In genomic region chr12:9731797-9732196, GRCh38 we compare ENCODE assay signal across 12 cellular contexts. TPM values are rescaled to one million over a fixed set of nuclear protein-coding genes. Genes with fewer than 3 reads are reported as not detected.
DNase-seq lines count a peak whose midpoint lies in the region; ATAC-seq lines count a peak whose summit lies in the region.
"Had no signal": no experiment of that assay in that cellular context is flagged by ENCODE, and none has a peak within 500 bp of the region (broad histone marks: within the 10 kb centered on the region; RNA-seq: fewer than 3 reads in every experiment).

No MANE protein-coding gene starts in this region.

- no peak for DNase-seq in activated CD4-positive, alpha-beta T cell treated with anti-CD3 and anti-CD28 coated beads for 36 hours
- DNase-seq in activated CD4-positive, alpha-beta T cell treated with anti-CD3 and anti-CD28 coated beads for 48 hours, result no peak
- DNase-seq in T-helper 2 cell treated with Interferon-gamma antibody and Interleukin-4, amounts not matched to agents 5 μg/mL and 100 μg/mL, for 36 hours (ENCODE audit: low spot score), result no peak
- DNase-seq in NCI-H510A (lab: John Stamatoyannopoulos, UW), result no peak
- DNase-seq in nucleus accumbens (lab: John Stamatoyannopoulos, UW), result no peak
- no peak for DNase-seq in GDM1 (lab: John Stamatoyannopoulos, UW)
- DNase-seq: anterior cingulate cortex, mesenchymal stem cell, NCI-H1105 had no signal

- peaks cover 2% of the 10 kb centered on the region for H3K9me3 Mint-ChIP-seq in activated CD4-positive, alpha-beta T cell treated with anti-CD3 and anti-CD28 coated beads for 36 hours (ENCODE audit: low read depth)
- no peaks in the 10 kb centered on the region for H3K9me3 Mint-ChIP-seq in T-helper 2 cell treated with Interferon-gamma antibody and Interleukin-4, amounts not matched to agents 5 μg/mL and 100 μg/mL, for 36 hours

- peaks cover 3% of the 10 kb centered on the region for H3K36me3 Mint-ChIP-seq in activated CD4-positive, alpha-beta T cell treated with anti-CD3 and anti-CD28 coated beads for 36 hours (ENCODE audit: low read depth)
- H3K36me3 Mint-ChIP-seq in T-helper 2 cell treated with Interferon-gamma antibody and Interleukin-4, amounts not matched to agents 5 μg/mL and 100 μg/mL, for 36 hours (ENCODE audit: low read depth), result peaks cover 6% of the 10 kb centered on the region

- no peak overlapping the region for H3K27ac Mint-ChIP-seq in activated CD4-positive, alpha-beta T cell treated with anti-CD3 and anti-CD28 coated beads for 36 hours
- H3K27ac Mint-ChIP-seq in T-helper 2 cell treated with Interferon-gamma antibody and Interleukin-4, amounts not matched to agents 5 μg/mL and 100 μg/mL, for 36 hours, result peak overlapping the region; percentile 86

- POLR2A ChIA-PET in activated CD4-positive, alpha-beta T cell treated with anti-CD3 and anti-CD28 coated beads for 36 hours (lab: Charles Lee), result interaction anchor here (0.6 kb wide), 2 partner anchors 43 to 136 kb away, joined by 3 to 4 read pairs; no protein-coding TSS in a partner anchor

- CTCF ChIA-PET in activated CD4-positive, alpha-beta T cell treated with anti-CD3 and anti-CD28 coated beads for 36 hours (lab: Charles Lee), result interaction anchor here (1.1 to 2.6 kb wide), 2 partner anchors 11 to 82 kb away, joined by 3 to 9 read pairs; no protein-coding TSS in a partner anchor

- no peaks in the 10 kb centered on the region for H3K27me3 Mint-ChIP-seq in activated CD4-positive, alpha-beta T cell treated with anti-CD3 and anti-CD28 coated beads for 36 hours
- H3K27me3 Mint-ChIP-seq in T-helper 2 cell treated with Interferon-gamma antibody and Interleukin-4, amounts not matched to agents 5 μg/mL and 100 μg/mL, for 36 hours (ENCODE audit: low read depth), result no peaks in the 10 kb centered on the region

- peak; percentile 46 for ATAC-seq in activated CD4-positive, alpha-beta T cell treated with anti-CD3 and anti-CD28 coated beads for 36 hours
- peak; percentile 29 for ATAC-seq in HG03108 (IDR thresholded peaks at IDR 0.05; ENCODE audit: unreplicated experiment)

- peak overlapping the region in 1 of 7 experiments; percentile 6 for H3K4me3 ChIP-seq in skin epidermis

- peaks cover 42% of the 10 kb centered on the region for H3K4me1 Mint-ChIP-seq in activated CD4-positive, alpha-beta T cell treated with anti-CD3 and anti-CD28 coated beads for 36 hours
- peaks cover 51% of the 10 kb centered on the region for H3K4me1 Mint-ChIP-seq in T-helper 2 cell treated with Interferon-gamma antibody and Interleukin-4, amounts not matched to agents 5 μg/mL and 100 μg/mL, for 36 hours (ENCODE audit: low read depth)

- H3K4me3 Mint-ChIP-seq in activated CD4-positive, alpha-beta T cell treated with anti-CD3 and anti-CD28 coated beads for 36 hours, result peak overlapping the region; percentile 69
- peak overlapping the region; percentile 90 for H3K4me3 Mint-ChIP-seq in T-helper 2 cell treated with Interferon-gamma antibody and Interleukin-4, amounts not matched to agents 5 μg/mL and 100 μg/mL, for 36 hours

- peak overlapping the region in 11 of 21 experiments; percentile 0 to 81 (median 57) for H3K27ac ChIP-seq in skin epidermis
- H3K27ac ChIP-seq: 22Rv1 had no signal

- intact Hi-C loops in activated CD4-positive, alpha-beta T cell treated with anti-CD3 and anti-CD28 coated beads for 36 hours (cut with DNase I, micrococcal nuclease), result loop anchor here in 1 of 2 experiments (2.0 kb wide), 2 partner anchors 23 to 97 kb away; no protein-coding TSS in a partner anchor

RNA-seq across cellular contexts. Expression of gene CLECL1, which starts 1.1 kb away (rescaled TPM):
- total RNA-seq in activated CD4-positive, alpha-beta T cell treated with anti-CD3 and anti-CD28 coated beads for 36 hours, result 1 to 10 TPM; 3.1 to 3.8 TPM

RNA-seq across cellular contexts. Expression of gene CD69, which starts 28.9 kb away (rescaled TPM):
- total RNA-seq in activated CD4-positive, alpha-beta T cell treated with anti-CD3 and anti-CD28 coated beads for 36 hours, result 100 to 1,000 TPM in 1 of 2 experiments, 10 to 100 TPM in 1; 97.9 to 127 TPM
